Comparison of ENCODE assay signal across 14 cellular contexts in the genomic region with DNA sequence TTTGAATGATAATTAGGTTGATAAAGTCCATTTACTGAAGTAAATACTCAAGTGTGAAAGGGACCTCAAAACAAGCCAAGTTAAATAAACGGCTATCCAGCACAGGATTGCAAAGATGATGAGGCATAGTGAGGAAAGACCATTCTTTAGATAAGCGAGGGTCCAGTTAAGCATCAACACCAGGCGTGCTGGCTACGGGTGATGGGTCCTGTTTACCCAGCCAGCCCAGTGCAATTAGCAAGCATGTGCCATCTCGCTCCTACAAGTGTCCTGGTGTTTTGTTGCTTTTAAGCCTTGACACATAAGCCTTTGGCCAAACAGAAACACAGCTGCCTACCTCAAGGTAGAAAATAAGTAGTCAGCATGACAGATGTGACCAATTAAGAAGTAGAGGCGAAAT. TPM values are rescaled to one million over a fixed set of nuclear protein-coding genes. Genes with fewer than 3 reads are reported as not detected.
DNase-seq lines count a peak whose midpoint lies in the region; ATAC-seq, FAIRE-seq and TF ChIP-seq lines count a peak whose summit lies in the region.
"Had no signal": no experiment of that assay in that cellular context is flagged by ENCODE, and none has a peak within 500 bp of the region (broad histone marks: within the 10 kb centered on the region; RNA-seq: fewer than 3 reads in every experiment).

No MANE protein-coding gene starts in this region.

- H3K4me1 Mint-ChIP-seq in astrocyte (ENCODE audit: low read depth, unreplicated experiment) (peaks cover 28% of the 10 kb centered on the region), type B pancreatic cell (ENCODE audit: unreplicated experiment) (peaks cover 34% of the 10 kb centered on the region)
- no peaks in the 10 kb centered on the region for H3K4me1 Mint-ChIP-seq in CD4-positive, alpha-beta T cell (ENCODE audit: low read depth)
- H3K4me1 Mint-ChIP-seq: activated naive CD4-positive, alpha-beta T cell treated with anti-CD3 and anti-CD28 coated beads, Interleukin-2, amount 50 U/mL, for 24 hours; T-helper 17 cell had no signal

- no peak overlapping the region for H2AK5ac ChIP-seq in mesenchymal stem cell (ENCODE audit: low read length, severe bottlenecking)

- FAIRE-seq in astrocyte (lab: Jason Lieb, UNC), result peak; percentile 29
- FAIRE-seq: RCC 7860 had no signal

- H3K9me3 Mint-ChIP-seq in astrocyte (ENCODE audit: unreplicated experiment) (no peaks in the 10 kb centered on the region), type B pancreatic cell (no peaks in the 10 kb centered on the region)
- H3K9me3 Mint-ChIP-seq in CD4-positive, alpha-beta T cell, result no peaks in the 10 kb centered on the region
- H3K9me3 Mint-ChIP-seq: activated naive CD4-positive, alpha-beta T cell treated with anti-CD3 and anti-CD28 coated beads, Interleukin-2, amount 50 U/mL, for 24 hours had no signal

- H3K14ac ChIP-seq in mesenchymal stem cell (ENCODE audit: low read length in 2 of 2), result no peak overlapping the region

- H3K4me1 ChIP-seq in SK-N-SH (ENCODE audit: control insufficient read depth in 1 of 2, insufficient read depth in 2 of 2, low read depth in 1 of 2, low read length in 1 of 2) (peaks cover 0 to 60% of the 10 kb centered on the region in 2 experiments; a peak in 2 of 4 replicates), astrocyte (ENCODE audit: insufficient read depth, low read length) (peaks cover 15% of the 10 kb centered on the region), mesenchymal stem cell (ENCODE audit: control insufficient read depth, insufficient read depth, low read depth, low read length) (no peaks in the 10 kb centered on the region)
- H3K4me1 ChIP-seq: stomach had no signal

- no peak overlapping the region for H3K23ac ChIP-seq in mesenchymal stem cell (ENCODE audit: low read length in 2 of 2)

- H3K4me2 ChIP-seq in SK-N-SH (no peak overlapping the region), astrocyte (ENCODE audit: low read length) (peak overlapping the region; percentile 40), mesenchymal stem cell (ENCODE audit: low read length, poor library complexity, severe bottlenecking) (no peak overlapping the region)

- H4K91ac ChIP-seq in mesenchymal stem cell (ENCODE audit: low read length), result no peak overlapping the region

- H3K4me3 Mint-ChIP-seq in astrocyte (ENCODE audit: unreplicated experiment), result no peak overlapping the region
- no peak overlapping the region for H3K4me3 Mint-ChIP-seq in CD4-positive, alpha-beta T cell
- H3K4me3 Mint-ChIP-seq in type B pancreatic cell, result no peak overlapping the region
- H3K4me3 Mint-ChIP-seq: activated naive CD4-positive, alpha-beta T cell treated with anti-CD3 and anti-CD28 coated beads, Interleukin-2, amount 50 U/mL, for 24 hours; T-helper 17 cell had no signal

- no peak overlapping the region for H2BK5ac ChIP-seq in mesenchymal stem cell (ENCODE audit: low read depth, low read length, poor library complexity, severe bottlenecking)

- H3K79me1 ChIP-seq in mesenchymal stem cell (replicated peaks; ENCODE audit: low read length, poor library complexity, severe bottlenecking), result no peaks in the 10 kb centered on the region

- H3K36me3 ChIP-seq in SK-N-SH (replicated peaks in 1 of 2; ENCODE audit: control insufficient read depth in 1 of 2, insufficient read depth in 2 of 2, low read length in 1 of 2) (peaks cover 0 to under 1% of the 10 kb centered on the region in 2 experiments), astrocyte (ENCODE audit: insufficient read depth, low read length) (no peaks in the 10 kb centered on the region), mesenchymal stem cell (ENCODE audit: control insufficient read depth in 1 of 2, insufficient read depth in 2 of 2, low read depth in 1 of 2, low read length in 2 of 2) (no peaks in the 10 kb centered on the region)
- H3K36me3 ChIP-seq: stomach had no signal

- no peaks in the 10 kb centered on the region for H3F3A ChIP-seq in SK-N-SH (replicated peaks; ENCODE audit: insufficient read depth)

- H2BK120ac ChIP-seq in mesenchymal stem cell (ENCODE audit: low read depth, low read length), result no peak overlapping the region

- peak in 1 of 2 experiments; percentile 62; a peak in 1 of 4 replicates for TF ChIP-seq EP300 in SK-N-SH (IDR thresholded peaks at IDR 0.05; ENCODE audit: borderline replicate concordance in 1 of 2, low read depth in 1 of 2, low read length in 1 of 2)

- H3K27me3 ChIP-seq in SK-N-SH (ENCODE audit: insufficient read depth) (no peaks in the 10 kb centered on the region), astrocyte (ENCODE audit: insufficient read depth, low read length) (no peaks in the 10 kb centered on the region), mesenchymal stem cell (ENCODE audit: control insufficient read depth in 1 of 2, insufficient read depth in 1 of 2, low read length in 2 of 2) (peaks cover 0 to 5% of the 10 kb centered on the region in 2 experiments)
- H3K27me3 ChIP-seq in CD4-positive, alpha-beta T cell (ENCODE audit: control insufficient read depth, insufficient read depth, low read length), result no peaks in the 10 kb centered on the region
- H3K27me3 ChIP-seq: stomach had no signal

- H2BK12ac ChIP-seq in mesenchymal stem cell (ENCODE audit: low read length in 2 of 2), result no peak overlapping the region

- H3K36me3 Mint-ChIP-seq in astrocyte (ENCODE audit: low read depth, unreplicated experiment), result no peaks in the 10 kb centered on the region
- no peaks in the 10 kb centered on the region for H3K36me3 Mint-ChIP-seq in CD4-positive, alpha-beta T cell (ENCODE audit: low read depth)
- H3K36me3 Mint-ChIP-seq in type B pancreatic cell, result peaks cover 6% of the 10 kb centered on the region
- H3K36me3 Mint-ChIP-seq: activated naive CD4-positive, alpha-beta T cell treated with anti-CD3 and anti-CD28 coated beads, Interleukin-2, amount 50 U/mL, for 24 hours had no signal

- no peak overlapping the region for H3K4ac ChIP-seq in mesenchymal stem cell (ENCODE audit: low read depth in 1 of 2, low read length in 2 of 2)

- POLR2A ChIA-PET in SK-N-SH (lab: Yijun Ruan, JAX), result no interaction called here
- POLR2A ChIA-PET in CD4-positive, alpha-beta T cell (lab: Charles Lee), result no interaction called here

- ATAC-seq in SK-N-SH treated with all-trans-retinoic acid at 6 μM for 48 hours (no peak), GM18502 (IDR thresholded peaks at IDR 0.05; ENCODE audit: poor library complexity, unreplicated experiment) (no peak)
- no peak for ATAC-seq in CD4-positive, alpha-beta T cell (ENCODE audit: poor library complexity)
- ATAC-seq: activated CD4-positive, CD25-positive, alpha-beta regulatory T cell treated with anti-CD3 and anti-CD28 coated beads, Interleukin-2, amount 50 U/mL, for 24 hours; HCT116; T-helper 17 cell had no signal

- H3K79me2 ChIP-seq in SK-N-SH (ENCODE audit: insufficient read depth) (no peaks in the 10 kb centered on the region), astrocyte (ENCODE audit: insufficient read depth, low read length) (no peaks in the 10 kb centered on the region)

- H3K9me3 ChIP-seq in SK-N-SH, result no peaks in the 10 kb centered on the region
- H3K9me3 ChIP-seq in astrocyte (ENCODE audit: insufficient read depth, low read depth, low read length), result no peaks in the 10 kb centered on the region
- no peaks in the 10 kb centered on the region for H3K9me3 ChIP-seq in mesenchymal stem cell (ENCODE audit: control insufficient read depth, low read length)
- no peaks in the 10 kb centered on the region for H3K9me3 ChIP-seq in CD4-positive, alpha-beta T cell (ENCODE audit: control insufficient read depth, low read length)
- H3K9me3 ChIP-seq: stomach had no signal

- H2BK15ac ChIP-seq in mesenchymal stem cell (ENCODE audit: low read depth, poor library complexity, severe bottlenecking), result no peak overlapping the region

- H4K8ac ChIP-seq in mesenchymal stem cell (ENCODE audit: low read length), result peak overlapping the region; percentile 22

- H3K27ac Mint-ChIP-seq in astrocyte (ENCODE audit: unreplicated experiment) (no peak overlapping the region), type B pancreatic cell (no peak overlapping the region)
- H3K27ac Mint-ChIP-seq in CD4-positive, alpha-beta T cell, result no peak overlapping the region
- H3K27ac Mint-ChIP-seq: activated naive CD4-positive, alpha-beta T cell treated with anti-CD3 and anti-CD28 coated beads, Interleukin-2, amount 50 U/mL, for 24 hours; T-helper 17 cell had no signal

- no peaks in the 10 kb centered on the region for H3K9me2 ChIP-seq in SK-N-SH

- TF ChIP-seq CTCF in SK-N-SH (IDR thresholded peaks at IDR 0.05), result no peak
- no peak for TF ChIP-seq CTCF in astrocyte (IDR thresholded peaks at IDR 0.05; ENCODE audit: insufficient read depth, low read depth, low read length)
- no peak for TF ChIP-seq CTCF in CD4-positive, alpha-beta T cell (IDR thresholded peaks at IDR 0.05)
- TF ChIP-seq CTCF in type B pancreatic cell (conservative IDR thresholded peaks at IDR 0.05), result no peak

- no peak overlapping the region for H3K18ac ChIP-seq in mesenchymal stem cell (ENCODE audit: low read depth in 1 of 2, low read length in 2 of 2)

- no peak overlapping the region for H2AFZ ChIP-seq in SK-N-SH (ENCODE audit: low read depth)
- H2AFZ ChIP-seq in astrocyte (ENCODE audit: low read depth, low read length), result no peak overlapping the region
- no peak overlapping the region for H2AFZ ChIP-seq in mesenchymal stem cell (ENCODE audit: low read depth, low read length)

- H3K9ac ChIP-seq in SK-N-SH (no peak overlapping the region), astrocyte (ENCODE audit: low read length) (no peak overlapping the region), mesenchymal stem cell (ENCODE audit: low read length) (no peak overlapping the region)

- 68% methylated on average over 6 of the region's 6 CpGs for WGBS in SK-N-SH (ENCODE audit: low lambda C conversion rate)
- 38% methylated on average over 6 of the region's 6 CpGs for WGBS in mesenchymal stem cell

- H3K27ac ChIP-seq in SK-N-SH (ENCODE audit: low read depth in 2 of 2, low read length in 1 of 2) (peak overlapping the region in 1 of 2 experiments; percentile 100; a peak in 2 of 4 replicates), astrocyte (ENCODE audit: low read depth, low read length) (peak overlapping the region; percentile 50), mesenchymal stem cell (ENCODE audit: low read length, poor library complexity, severe bottlenecking) (no peak overlapping the region)
- H3K27ac ChIP-seq in CD4-positive, alpha-beta T cell (ENCODE audit: low read depth, low read length), result no peak overlapping the region
- H3K27ac ChIP-seq: stomach had no signal

- DNase-seq in SK-N-SH (no peak), NCI-H345 treated with DMSO at 0.1 percent for 48 hours (lab: John Stamatoyannopoulos, UW; ENCODE audit: unreplicated experiment) (peak; percentile 9), astrocyte (ENCODE audit: low read depth) (peak; percentile 49), mesenchymal stem cell (peak; percentile 14), type B pancreatic cell (ENCODE audit: extremely low spot score, unreplicated experiment) (no peak)
- DNase-seq in CD4-positive, alpha-beta T cell, result no peak
- DNase-seq: stomach, T-helper 17 cell had no signal

- H3K27me3 Mint-ChIP-seq in astrocyte (ENCODE audit: low read depth, unreplicated experiment) (no peaks in the 10 kb centered on the region), type B pancreatic cell (no peaks in the 10 kb centered on the region)
- peaks cover 11% of the 10 kb centered on the region for H3K27me3 Mint-ChIP-seq in CD4-positive, alpha-beta T cell
- H3K27me3 Mint-ChIP-seq: activated naive CD4-positive, alpha-beta T cell treated with anti-CD3 and anti-CD28 coated beads, Interleukin-2, amount 50 U/mL, for 24 hours; T-helper 17 cell had no signal

- no peaks in the 10 kb centered on the region for H4K20me1 ChIP-seq in SK-N-SH (ENCODE audit: insufficient read depth)
- H4K20me1 ChIP-seq in astrocyte (ENCODE audit: insufficient read depth, low read length), result no peaks in the 10 kb centered on the region

- CTCF ChIA-PET in SK-N-SH (lab: Yijun Ruan, JAX), result interaction anchor here (0.7 to 2.8 kb wide), 5 partner anchors 11 to 95 kb away, joined by 3 to 7 read pairs (median 4); no protein-coding TSS in a partner anchor
- CTCF ChIA-PET in CD4-positive, alpha-beta T cell (lab: Charles Lee), result no interaction called here

- H3K4me3 ChIP-seq in SK-N-SH (ENCODE audit: low read depth in 2 of 2, low read length in 1 of 2) (no peak overlapping the region), astrocyte (ENCODE audit: insufficient read depth, low read depth, low read length) (no peak overlapping the region), mesenchymal stem cell (ENCODE audit: insufficient read depth in 1 of 2, low read depth in 1 of 2, low read length in 2 of 2) (no peak overlapping the region)
- H3K4me3 ChIP-seq: stomach had no signal

- intact Hi-C loops in CD4-positive, alpha-beta T cell (cut with DNase I, micrococcal nuclease), result no loop called here

- no peak for TF ChIP-seq RAD21 in SK-N-SH (IDR thresholded peaks at IDR 0.05; ENCODE audit: low read length)

RNA-seq across cellular contexts. Expression of gene NEBL, which starts 7.1 kb away (rescaled TPM):
- polyA plus RNA-seq in SK-N-SH (2012; rRNA removed), result 0.58 and 1.2 TPM in 2 replicates
- 1.4 and 2.1 TPM in 2 replicates for polyA plus RNA-seq in SK-N-SH (2012; cell fraction: cytosol; rRNA removed)
- polyA plus RNA-seq in SK-N-SH (2012; cell fraction: nucleus; rRNA removed), result 0.66 and 0.97 TPM in 2 replicates
- 3.7 and 6.0 TPM in 2 replicates for total RNA-seq in astrocyte
- 0.36 TPM for polyA plus RNA-seq in mesenchymal stem cell (2013, experiment 1 of 2)
- polyA plus RNA-seq in mesenchymal stem cell (2013, experiment 2 of 2), result 0.40 TPM
- under 1 TPM; 0.17 to 0.22 TPM for total RNA-seq in CD4-positive, alpha-beta T cell
- total RNA-seq in type B pancreatic cell (ENCODE audit: low replicate concordance), result 24.5 and 55.3 TPM in 2 replicates
- total RNA-seq: T-helper 17 cell had no signal

Comparison
In these comparisons a context has a peak if more than half of its experiments do, and no peak if none do; other contexts are left out.
1. DNase-seq: peak in NCI-H345 treated with DMSO at 0.1 percent for 48 hours (single experiment), astrocyte (single experiment) and mesenchymal stem cell (single experiment); none in SK-N-SH (single experiment), CD4-positive, alpha-beta T cell (0 of 10) and type B pancreatic cell (single experiment).